1 cellular context compared by ENCODE assay signal in genomic region chr14:65878586-65878985, GRCh38.
TF ChIP-seq lines count a peak whose summit lies in the region.

No MANE protein-coding gene starts in this region.

TF ChIP-seq in IMR-90, 13 proteins besides CTCF, POLR2A, EP300 and RAD21:
- no peak for TF ChIP-seq CHD1 (IDR thresholded peaks at IDR 0.05; ENCODE audit: low read depth, low read length)
- no peak for TF ChIP-seq FOS (IDR thresholded peaks at IDR 0.05; ENCODE audit: low read depth, low read length)
- TF ChIP-seq CEBPB (IDR thresholded peaks at IDR 0.05; ENCODE audit: low read depth, low read length) = no peak
- peak; percentile 82 for TF ChIP-seq MAFK (IDR thresholded peaks at IDR 0.05; ENCODE audit: low read depth, low read length)
- TF ChIP-seq RFX5 (IDR thresholded peaks at IDR 0.05; ENCODE audit: low read depth, low read length) = no peak
- TF ChIP-seq SMC3 (IDR thresholded peaks at IDR 0.05; ENCODE audit: low read depth, low read length) = no peak
- TF ChIP-seq BHLHE40 (IDR thresholded peaks at IDR 0.05; ENCODE audit: low read depth, low read length) = no peak
- no peak for TF ChIP-seq MAZ (IDR thresholded peaks at IDR 0.05; ENCODE audit: borderline replicate concordance, low read depth, low read length)
